Comparison of ENCODE assay signal across 8 cellular contexts in the genomic region with DNA sequence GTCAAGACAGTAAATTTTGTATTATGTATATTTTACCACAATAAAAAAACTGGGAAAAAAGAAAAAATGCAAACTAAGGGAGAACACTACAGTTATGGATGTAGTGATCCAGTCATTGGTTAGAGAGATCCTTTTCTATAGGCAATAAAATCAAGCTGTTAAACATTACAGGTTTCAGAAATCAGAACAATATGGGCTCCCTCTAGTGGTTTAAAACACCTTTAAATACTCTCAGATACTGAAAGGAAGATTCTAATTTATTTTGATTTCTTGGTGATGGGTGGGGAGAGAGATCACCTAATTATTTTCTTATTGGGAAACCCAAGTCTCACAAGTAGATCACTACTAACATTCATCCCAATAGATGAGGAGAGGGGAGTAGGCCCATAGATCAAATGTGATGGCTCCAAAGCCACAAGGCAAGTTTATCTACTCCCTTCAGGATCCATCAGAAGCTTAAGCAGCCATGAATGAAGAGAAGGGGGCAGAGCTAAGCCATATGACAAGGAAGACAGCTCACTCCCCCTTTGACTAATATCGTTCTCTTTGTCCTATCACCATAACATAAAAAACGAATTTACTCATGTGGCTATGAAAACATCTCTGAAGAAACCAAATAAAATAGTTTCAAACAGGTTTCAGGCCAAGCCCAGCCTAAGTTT.
A peak's percentile ranks its signal among the peaks of the same experiment; 100 is the strongest.
DNase-seq lines count a peak whose midpoint lies in the region; FAIRE-seq and TF ChIP-seq lines count a peak whose summit lies in the region.

No MANE protein-coding gene starts in this region.

- H4K20me1 ChIP-seq in fibroblast of lung (ENCODE audit: control insufficient read depth, extremely low read depth, insufficient read depth, low read length): no peaks in the 10 kb centered on the region

- no peaks in the 10 kb centered on the region for H3K9me3 ChIP-seq in HEK293 (ENCODE audit: control insufficient read depth, insufficient read depth, low read depth, low read length)
- H3K9me3 ChIP-seq in fibroblast of lung (ENCODE audit: control insufficient read depth, insufficient read depth, low read depth, low read length): no peaks in the 10 kb centered on the region
- H3K9me3 ChIP-seq in small intestine (ENCODE audit: control insufficient read depth, low read depth): no peaks in the 10 kb centered on the region

- H3K27ac ChIP-seq in HEK293 (ENCODE audit: extremely low read depth, low read depth, low read length) (no peak overlapping the region), fibroblast of lung (ENCODE audit: insufficient read depth, low read length) (no peak overlapping the region), small intestine (ENCODE audit: low read depth in 1 of 2, low read length in 1 of 2) (no peak overlapping the region)

- H3K4me1 ChIP-seq in HEK293 (ENCODE audit: control insufficient read depth, insufficient read depth, low read length) (no peaks in the 10 kb centered on the region), fibroblast of lung (ENCODE audit: control insufficient read depth, extremely low read depth, insufficient read depth, low read length) (peaks cover under 1% of the 10 kb centered on the region), small intestine (ENCODE audit: control insufficient read depth in 2 of 2, insufficient read depth in 1 of 2, low read depth in 1 of 2, low read length in 1 of 2) (no peaks in the 10 kb centered on the region)

- H3K27me3 ChIP-seq in BJ (ENCODE audit: control insufficient read depth, insufficient read depth, low read length) (no peaks in the 10 kb centered on the region), fibroblast of lung (ENCODE audit: control insufficient read depth, insufficient read depth, low read length) (no peaks in the 10 kb centered on the region), small intestine (ENCODE audit: control insufficient read depth in 2 of 2, insufficient read depth in 2 of 2, low read length in 2 of 2) (no peaks in the 10 kb centered on the region)

- TF ChIP-seq CTCF in BJ (IDR thresholded peaks at IDR 0.05; ENCODE audit: insufficient read depth, low read depth, low read length) (peak; percentile 42), HEK293 (tag by site-specific recombination; IDR thresholded peaks at IDR 0.05) (no peak), fibroblast of lung (conservative IDR thresholded peaks at IDR 0.05 in 1 of 2, IDR thresholded peaks at IDR 0.05 in 1 of 2; ENCODE audit: low read depth in 1 of 2, low read length in 2 of 2) (peak; percentile 22 to 41)

- POLR2A ChIA-PET in BJ (lab: Charles Lee) (no interaction called here), HEK293 (lab: Yijun Ruan, JAX) (no interaction called here), HEK293T (lab: Yijun Ruan, JAX) (no interaction called here)

- H3K4me2 ChIP-seq in fibroblast of lung (ENCODE audit: extremely low read depth, insufficient read depth, low read length): no peak overlapping the region

- H2AFZ ChIP-seq in fibroblast of lung (ENCODE audit: low read length): no peak overlapping the region

- no peaks in the 10 kb centered on the region for H3K79me2 ChIP-seq in fibroblast of lung (ENCODE audit: control insufficient read depth, insufficient read depth, low read length)

- peak; percentile 15 for FAIRE-seq in small intestine (lab: Jason Lieb, UNC)

- WGBS in small intestine, 3 donors: 63 to 74% (median 67%) methylated on average over 2 of the region's 2 CpGs

- DNase-seq in BJ (ENCODE audit: low read depth) (no peak), SHP77 treated with DMSO at 0.1 percent for 48 hours (lab: John Stamatoyannopoulos, UW) (peak; percentile 40), fibroblast of lung (ENCODE audit: low read depth in 2 of 2) (peak; percentile 14 to 73), small intestine (peak; percentile 41), amygdala (lab: John Stamatoyannopoulos, UW) (no peak), HEK293T (ENCODE audit: extremely low spot score) (no peak), nucleus accumbens (lab: John Stamatoyannopoulos, UW) (no peak)

- no peak overlapping the region for H3K9ac ChIP-seq in fibroblast of lung (ENCODE audit: insufficient read depth, low read length)

- CTCF ChIA-PET in BJ (lab: Yijun Ruan, JAX) (interaction anchor here (0.6 to 2.9 kb wide), 26 partner anchors 8 to 1946 kb away, joined by 3 to 26 read pairs (median 4); no protein-coding TSS in a partner anchor), HEK293 (lab: Yijun Ruan, JAX) (interaction anchor here (0.6 to 2.6 kb wide), 14 partner anchors 8 to 541 kb away, joined by 3 to 24 read pairs (median 3); no protein-coding TSS in a partner anchor), HEK293T (lab: Yijun Ruan, JAX) (interaction anchor here (0.6 to 1.9 kb wide), 10 partner anchors 13 to 1311 kb away, joined by 3 to 11 read pairs (median 3); no protein-coding TSS in a partner anchor)

- H3K36me3 ChIP-seq in BJ (ENCODE audit: control insufficient read depth, insufficient read depth, low read length) (peaks cover 2% of the 10 kb centered on the region; the same call in 1 of the 2 replicates), HEK293 (ENCODE audit: control insufficient read depth in 2 of 2, insufficient read depth in 1 of 2, low read length in 2 of 2) (no peaks in the 10 kb centered on the region), fibroblast of lung (ENCODE audit: control insufficient read depth, insufficient read depth, low read length) (no peaks in the 10 kb centered on the region), small intestine (ENCODE audit: control insufficient read depth in 2 of 2, insufficient read depth in 2 of 2, low read length in 2 of 2) (no peaks in the 10 kb centered on the region)

- H3K4me3 ChIP-seq in BJ (ENCODE audit: low read depth, low read length): no peak overlapping the region
- H3K4me3 ChIP-seq in HEK293 (ENCODE audit: low read depth, low read length): no peak overlapping the region
- H3K4me3 ChIP-seq in fibroblast of lung (replicated peaks in 1 of 4; ENCODE audit: control extremely low read depth in 1 of 4, insufficient read depth in 1 of 4, low read depth in 3 of 4, low read length in 4 of 4): no peak overlapping the region
- H3K4me3 ChIP-seq in small intestine (ENCODE audit: low read depth in 1 of 2, low read length in 2 of 2): no peak overlapping the region

TF ChIP-seq in HEK293, 187 proteins besides CTCF, POLR2A, EP300 and RAD21:
- TF ChIP-seq ZNF596 (tag by site-specific recombination; IDR thresholded peaks at IDR 0.05): no peak
- TF ChIP-seq ZNF324 (tag by site-specific recombination; IDR thresholded peaks at IDR 0.05): no peak
- TF ChIP-seq GLI4 (tag by site-specific recombination; IDR thresholded peaks at IDR 0.05): no peak
- no peak for TF ChIP-seq ZNF501 (tag by site-specific recombination; IDR thresholded peaks at IDR 0.05)
- TF ChIP-seq ZNF654 (tag by site-specific recombination; IDR thresholded peaks at IDR 0.05; ENCODE audit: low read depth): peak; percentile 56
- TF ChIP-seq KLF1 (tag by site-specific recombination; IDR thresholded peaks at IDR 0.05): no peak

TF ChIP-seq in HEK293T, 16 proteins besides CTCF, POLR2A, EP300 and RAD21:
- no peak for TF ChIP-seq CTBP1 (IDR thresholded peaks at IDR 0.05; ENCODE audit: borderline replicate concordance)
- TF ChIP-seq ARNT (IDR thresholded peaks at IDR 0.05): no peak
- no peak for TF ChIP-seq TARDBP (IDR thresholded peaks at IDR 0.05)
- no peak for TF ChIP-seq ZNF384 (IDR thresholded peaks at IDR 0.05)
- TF ChIP-seq FOXA1 (IDR thresholded peaks at IDR 0.05): no peak
- no peak for TF ChIP-seq FOXK2 (IDR thresholded peaks at IDR 0.05)
- no peak for TF ChIP-seq ELF4 (IDR thresholded peaks at IDR 0.05)
- TF ChIP-seq LEF1 (IDR thresholded peaks at IDR 0.05; ENCODE audit: borderline replicate concordance): no peak
- no peak for TF ChIP-seq BHLHE40 (IDR thresholded peaks at IDR 0.05; ENCODE audit: borderline replicate concordance)
- no peak for TF ChIP-seq HDGF (IDR thresholded peaks at IDR 0.05; ENCODE audit: borderline replicate concordance)
- no peak for TF ChIP-seq L3MBTL2 (conservative IDR thresholded peaks at IDR 0.05)
- TF ChIP-seq SUZ12 (IDR thresholded peaks at IDR 0.05): no peak
- TF ChIP-seq, protein P1, sequence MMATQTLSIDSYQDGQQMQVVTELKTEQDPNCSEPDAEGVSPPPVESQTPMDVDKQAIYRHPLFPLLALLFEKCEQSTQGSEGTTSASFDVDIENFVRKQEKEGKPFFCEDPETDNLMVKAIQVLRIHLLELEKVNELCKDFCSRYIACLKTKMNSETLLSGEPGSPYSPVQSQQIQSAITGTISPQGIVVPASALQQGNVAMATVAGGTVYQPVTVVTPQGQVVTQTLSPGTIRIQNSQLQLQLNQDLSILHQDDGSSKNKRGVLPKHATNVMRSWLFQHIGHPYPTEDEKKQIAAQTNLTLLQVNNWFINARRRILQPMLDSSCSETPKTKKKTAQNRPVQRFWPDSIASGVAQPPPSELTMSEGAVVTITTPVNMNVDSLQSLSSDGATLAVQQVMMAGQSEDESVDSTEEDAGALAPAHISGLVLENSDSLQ (IDR thresholded peaks at IDR 0.05): no peak
- no peak for TF ChIP-seq NFRKB (IDR thresholded peaks at IDR 0.05)
- no peak for TF ChIP-seq FOXM1 (IDR thresholded peaks at IDR 0.05; ENCODE audit: borderline replicate concordance)
- TF ChIP-seq SP1 (IDR thresholded peaks at IDR 0.05): no peak

Comparison
In these comparisons a context has a peak if more than half of its experiments do, and no peak if none do; other contexts are left out.
1. DNase-seq: peak in SHP77 treated with DMSO at 0.1 percent for 48 hours (single experiment), fibroblast of lung (2 of 2) and small intestine (single experiment); none in BJ (single experiment), amygdala (0 of 56), HEK293T (single experiment) and nucleus accumbens (0 of 56).